In genomic region chr3:151539599-151539998, GRCh38 we compare ENCODE assay signal across 19 cellular contexts.
DNase-seq lines count a peak whose midpoint lies in the region; ATAC-seq and TF ChIP-seq lines count a peak whose summit lies in the region.
"Had no signal": no experiment of that assay in that cellular context is flagged by ENCODE, and none has a peak within 500 bp of the region (broad histone marks: within the 10 kb centered on the region; RNA-seq: fewer than 3 reads in every experiment).

No MANE protein-coding gene starts in this region.

- H3K4me1 ChIP-seq in left ventricle myocardium inferior: no peaks in the 10 kb centered on the region
- peaks cover 27% of the 10 kb centered on the region for H3K4me1 ChIP-seq in adipocyte (ENCODE audit: control insufficient read depth, insufficient read depth, low read length)
- peaks cover 0 to 40% (median 19%) of the 10 kb centered on the region in 4 donors for H3K4me1 ChIP-seq in tibial artery

- peak overlapping the region; percentile 45 to 85 (median 75) for H3K27ac Mint-ChIP-seq in nephron
- H3K27ac Mint-ChIP-seq in naive thymus-derived CD8-positive, alpha-beta T cell: no peak overlapping the region
- H3K27ac Mint-ChIP-seq: B cell, CD14-positive monocyte, HFFc6 had no signal

- no peaks in the 10 kb centered on the region for H3K9me3 Mint-ChIP-seq in nephron
- no peaks in the 10 kb centered on the region for H3K9me3 Mint-ChIP-seq in naive thymus-derived CD8-positive, alpha-beta T cell
- H3K9me3 Mint-ChIP-seq: HFFc6 had no signal

- H3K4me1 Mint-ChIP-seq in nephron: peaks cover 44% of the 10 kb centered on the region
- H3K4me1 Mint-ChIP-seq in naive thymus-derived CD8-positive, alpha-beta T cell: no peaks in the 10 kb centered on the region
- H3K4me1 Mint-ChIP-seq: CD14-positive monocyte had no signal

- H3K27me3 ChIP-seq in left ventricle myocardium inferior (ENCODE audit: low read depth) (no peaks in the 10 kb centered on the region), adipocyte (replicated peaks; ENCODE audit: control insufficient read depth, insufficient read depth, low read length) (no peaks in the 10 kb centered on the region), tibial artery (no peaks in the 10 kb centered on the region)

- H3K9me3 ChIP-seq in left ventricle myocardium inferior (replicated peaks): no peaks in the 10 kb centered on the region
- no peaks in the 10 kb centered on the region for H3K9me3 ChIP-seq in adipocyte (ENCODE audit: control insufficient read depth, low read length)
- H3K9me3 ChIP-seq in tibial artery: no peaks in the 10 kb centered on the region

- peak overlapping the region; percentile 59 for H3K27ac ChIP-seq in left ventricle myocardium inferior (replicated peaks)
- peak overlapping the region; percentile 53 to 69 for H3K27ac ChIP-seq in tibial artery
- H3K27ac ChIP-seq: KMS-11 had no signal

- POLR2A ChIA-PET in naive thymus-derived CD8-positive, alpha-beta T cell (lab: Charles Lee): no interaction called here

- DNase-seq in left ventricle myocardium inferior (no peak), left cardiac atrium (no peak), adipocyte (ENCODE audit: low read depth) (no peak), tibial artery (no peak), cortex of kidney (lab: John Stamatoyannopoulos, UW) (no peak), posterior vena cava (ENCODE audit: low spot score) (no peak)
- no peak for DNase-seq in naive thymus-derived CD8-positive, alpha-beta T cell
- DNase-seq: DMS53, GDM1, H7, HFFc6, NCI-H1105, NCI-H146, NCI-H2029, NCI-H345 had no signal

- ATAC-seq in left cardiac atrium: no peak
- ATAC-seq in naive thymus-derived CD8-positive, alpha-beta T cell: no peak

- H3K36me3 Mint-ChIP-seq in nephron (ENCODE audit: low read depth): no peaks in the 10 kb centered on the region
- no peaks in the 10 kb centered on the region for H3K36me3 Mint-ChIP-seq in naive thymus-derived CD8-positive, alpha-beta T cell
- H3K36me3 Mint-ChIP-seq: CD14-positive monocyte had no signal

- TF ChIP-seq CTCF in left ventricle myocardium inferior (IDR thresholded peaks at IDR 0.05; ENCODE audit: borderline replicate concordance): no peak
- no peak for TF ChIP-seq CTCF in nephron (IDR thresholded peaks at IDR 0.05; ENCODE audit: unreplicated experiment in 3 of 3)
- TF ChIP-seq CTCF in tibial artery (IDR thresholded peaks at IDR 0.05): no peak

- intact Hi-C loops in left ventricle myocardium inferior (cut with micrococcal nuclease): no loop called here
- intact Hi-C loops in left cardiac atrium (cut with DNase I): no loop called here
- intact Hi-C loops in tibial artery (cut with DNase I; ENCODE audit: low total_unique reads): no loop called here
- intact Hi-C loops in posterior vena cava (cut with DNase I): no loop called here

- no peaks in the 10 kb centered on the region for H3K36me3 ChIP-seq in left ventricle myocardium inferior
- no peaks in the 10 kb centered on the region for H3K36me3 ChIP-seq in adipocyte (ENCODE audit: control insufficient read depth, insufficient read depth, low read length, severe bottlenecking)
- no peaks in the 10 kb centered on the region for H3K36me3 ChIP-seq in tibial artery

- no peak overlapping the region for H3K4me3 ChIP-seq in left ventricle myocardium inferior
- no peak overlapping the region for H3K4me3 ChIP-seq in adipocyte (ENCODE audit: low read length)
- no peak overlapping the region for H3K4me3 ChIP-seq in tibial artery

- H3K4me3 Mint-ChIP-seq in nephron: no peak overlapping the region
- no peak overlapping the region for H3K4me3 Mint-ChIP-seq in naive thymus-derived CD8-positive, alpha-beta T cell
- H3K4me3 Mint-ChIP-seq: B cell, HFFc6 had no signal

- peak overlapping the region; percentile 67 for H3K9ac ChIP-seq in adipocyte (ENCODE audit: low read length)
- H3K9ac ChIP-seq: KMS-11 had no signal

- H3K27me3 Mint-ChIP-seq in nephron (ENCODE audit: low read depth): peaks cover 18% of the 10 kb centered on the region
- H3K27me3 Mint-ChIP-seq in naive thymus-derived CD8-positive, alpha-beta T cell: no peaks in the 10 kb centered on the region
- H3K27me3 Mint-ChIP-seq: B cell had no signal

Comparison
In these comparisons a context has a peak if more than half of its experiments do, and no peak if none do; other contexts are left out.
1. H3K27ac Mint-ChIP-seq: peak in nephron (3 of 3); none in naive thymus-derived CD8-positive, alpha-beta T cell (0 of 10).